Comparison of ENCODE assay signal across 9 cellular contexts in the genomic region with DNA sequence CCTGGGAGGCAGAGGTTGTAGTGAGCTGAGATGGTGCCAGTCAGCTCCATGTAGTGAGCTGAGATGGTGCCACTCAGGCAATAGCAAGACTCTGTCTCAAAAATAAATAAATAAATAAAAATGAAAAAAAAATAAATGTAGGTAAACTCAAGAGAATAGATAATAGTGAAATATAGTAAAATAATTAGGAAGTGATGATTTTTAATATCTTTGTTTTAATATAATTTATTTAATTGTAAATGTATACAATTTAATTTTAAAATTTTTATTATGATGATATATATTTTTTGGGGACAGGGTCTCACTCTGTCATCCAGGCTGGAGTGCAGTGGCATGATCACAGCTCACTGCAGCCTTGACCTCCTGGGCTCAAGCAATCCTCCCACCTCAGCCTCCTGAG. TPM values are rescaled to one million over a fixed set of nuclear protein-coding genes. Genes with fewer than 3 reads are reported as not detected.
"Had no signal": no experiment of that assay in that cellular context is flagged by ENCODE, and none has a peak within 500 bp of the region (broad histone marks: within the 10 kb centered on the region; RNA-seq: fewer than 3 reads in every experiment).

No MANE protein-coding gene starts in this region.

- FAIRE-seq: H1, H54, HTR-8/SVneo had no signal

- H3K4me3 ChIP-seq: K562 had no signal

- ATAC-seq: GM23338, K562 had no signal

- DNase-seq: H9, HCEC 1CT, IMR-90 had no signal

RNA-seq across cellular contexts. Expression of a gene that starts 20.6 kb away (rescaled TPM):
- total RNA-seq: HT-29, K562 had no signal
